ENCODE assay signal across 1 cellular context in genomic region chr5:75640395-75640794, GRCh38.
TF ChIP-seq lines count a peak whose summit lies in the region.

No MANE protein-coding gene starts in this region.

TF ChIP-seq in GM23338, 12 proteins besides CTCF, POLR2A, EP300 and RAD21 (continued from another document):
- TF ChIP-seq ZNF462 (CRISPR knock-in tag; IDR thresholded peaks at IDR 0.05) (no peak), NANOG (IDR thresholded peaks at IDR 0.05; ENCODE audit: borderline replicate concordance) (no peak)
